ENCODE assay signal across 19 cellular contexts in genomic region chr13:44292545-44292944, GRCh38.
A peak's percentile ranks its signal among the peaks of the same experiment; 100 is the strongest.
DNase-seq lines count a peak whose midpoint lies in the region; ATAC-seq and TF ChIP-seq lines count a peak whose summit lies in the region.
"Had no signal": no experiment of that assay in that cellular context is flagged by ENCODE, and none has a peak within 500 bp of the region (broad histone marks: within the 10 kb centered on the region; RNA-seq: fewer than 3 reads in every experiment).

No MANE protein-coding gene starts in this region.

- H2BK5ac ChIP-seq in H9 (ENCODE audit: insufficient read length, low read length) = no peak overlapping the region

- no peak overlapping the region for H3K4me3 ChIP-seq in fibroblast of villous mesenchyme (ENCODE audit: low read depth, low read length)
- no peak overlapping the region for H3K4me3 ChIP-seq in neural progenitor cell
- H3K4me3 ChIP-seq: right lobe of liver, SJCRH30 had no signal

- H3K4me1 Mint-ChIP-seq in CD14-positive monocyte (peaks cover 34% of the 10 kb centered on the region), neural progenitor cell (peaks cover 21% of the 10 kb centered on the region), H9 (peaks cover 6 to 13% of the 10 kb centered on the region in 2 experiments)
- H3K4me1 Mint-ChIP-seq in activated CD8-positive, alpha-beta memory T cell treated with anti-CD3 and anti-CD28 coated beads, Interleukin-2, amount 10 ng/mL, durations not matched to agents 7 days and 5 days = peaks cover 18% of the 10 kb centered on the region

- H3K9ac ChIP-seq in neural progenitor cell (no peak overlapping the region), H9 (ENCODE audit: extremely low read depth, insufficient read length, low read length) (no peak overlapping the region)

- H3K4me2 ChIP-seq in neural progenitor cell = no peak overlapping the region
- H3K4me2 ChIP-seq in H9 (ENCODE audit: insufficient read depth, insufficient read length, low read length) = no peak overlapping the region

- H3K9me3 ChIP-seq in neural progenitor cell (ENCODE audit: low read depth) = no peaks in the 10 kb centered on the region
- no peaks in the 10 kb centered on the region for H3K9me3 ChIP-seq in H9 (ENCODE audit: control insufficient read depth, low read depth, low read length)
- H3K9me3 ChIP-seq: BE2C, right lobe of liver, SJCRH30 had no signal

- H3K27me3 ChIP-seq in neural progenitor cell (no peaks in the 10 kb centered on the region), H9 (ENCODE audit: insufficient read depth, low read length) (no peaks in the 10 kb centered on the region)
- H3K27me3 ChIP-seq: BE2C, right lobe of liver, SJCRH30 had no signal

- H4K8ac ChIP-seq in H9 (replicated peaks; ENCODE audit: insufficient read length, low read depth, low read length) = no peak overlapping the region

- H3K23ac ChIP-seq in H9 (ENCODE audit: insufficient read length, low read depth, low read length) = no peak overlapping the region

- no peak overlapping the region for H2AK5ac ChIP-seq in H9 (ENCODE audit: insufficient read length, low read length)

- CTCF ChIA-PET in activated CD8-positive, alpha-beta memory T cell treated with anti-CD3 and anti-CD28 coated beads, Interleukin-2, amount 10 ng/mL, durations not matched to agents 7 days and 5 days (lab: Charles Lee) = no interaction called here

- H3K27ac ChIP-seq in neural progenitor cell (no peak overlapping the region), H9 (ENCODE audit: insufficient read length, low read depth, low read length) (no peak overlapping the region)
- H3K27ac ChIP-seq: right lobe of liver, SJCRH30 had no signal

- no CpG with 5 or more reads among the region's 1 CpG for WGBS in H9 (ENCODE audit: extremely low coverage, insufficient read length, low lambda C conversion rate)

- no peak overlapping the region for H2BK20ac ChIP-seq in H9 (ENCODE audit: low read depth, low read length, poor library complexity, severe bottlenecking)

- no peaks in the 10 kb centered on the region for H3K36me3 ChIP-seq in neural progenitor cell
- H3K36me3 ChIP-seq: BE2C, right lobe of liver, SJCRH30 had no signal

- intact Hi-C loops in CD14-positive monocyte (cut with micrococcal nuclease) = loop anchor here (2.0 to 5.0 kb wide), 2 partner anchors 34 to 35 kb away; no protein-coding TSS in a partner anchor

- no peak overlapping the region for H2BK120ac ChIP-seq in H9 (ENCODE audit: low read depth, low read length, poor library complexity, severe bottlenecking)

- no peaks in the 10 kb centered on the region for H3F3A ChIP-seq in neural progenitor cell (ENCODE audit: low read depth)

- H3K14ac ChIP-seq in H9 (ENCODE audit: insufficient read depth, low read length) = no peak overlapping the region

- H4K91ac ChIP-seq in H9 (ENCODE audit: insufficient read length, low read depth, low read length) = no peak overlapping the region

- no peak overlapping the region for H3K4ac ChIP-seq in H9 (ENCODE audit: low read depth, low read length)

- TF ChIP-seq CTCF in CD14-positive monocyte (IDR thresholded peaks at IDR 0.05) (no peak), fibroblast of villous mesenchyme (IDR thresholded peaks at IDR 0.05; ENCODE audit: insufficient read depth, low read depth, low read length) (no peak), neural progenitor cell (IDR thresholded peaks at IDR 0.05) (no peak), H9 (conservative IDR thresholded peaks at IDR 0.05) (no peak)

- H3K4me1 ChIP-seq in neural progenitor cell (no peaks in the 10 kb centered on the region), H9 (ENCODE audit: insufficient read depth, low read length) (no peaks in the 10 kb centered on the region; the same call in 1 of the 2 replicates)
- H3K4me1 ChIP-seq: BE2C, SJCRH30 had no signal

- no peak for DNase-seq in CD14-positive monocyte (ENCODE audit: low spot score)
- DNase-seq in HT1080 (ENCODE audit: low read depth) = peak; percentile 26
- peak; percentile 48 for DNase-seq in fibroblast of villous mesenchyme (ENCODE audit: low read depth)
- no peak for DNase-seq in neural progenitor cell (ENCODE audit: low spot score)
- no peak for DNase-seq in H9
- no peak for DNase-seq in SHP77 treated with DMSO at 0.1 percent for 48 hours (lab: John Stamatoyannopoulos, UW)
- DNase-seq in activated CD8-positive, alpha-beta memory T cell treated with anti-CD3 and anti-CD28 coated beads, Interleukin-2, amount 10 ng/mL, durations not matched to agents 7 days and 5 days = no peak
- DNase-seq: activated CD4-positive, alpha-beta T cell treated with anti-CD3 and anti-CD28 coated beads for 4 hours; activated naive CD8-positive, alpha-beta T cell treated with anti-CD3 and anti-CD28 coated beads, Interleukin-2, amount 50 U/mL, for 24 hours; BE2C; mesenchymal stem cell; NCI-H2029; NCI-H526 treated with DMSO at 0.1 percent for 48 hours; right lobe of liver; SJCRH30; T-helper 9 cell had no signal

- no peaks in the 10 kb centered on the region for H4K20me1 ChIP-seq in neural progenitor cell (ENCODE audit: low read depth)
- no peaks in the 10 kb centered on the region for H4K20me1 ChIP-seq in H9 (ENCODE audit: control insufficient read depth, insufficient read depth, insufficient read length)

- H2BK12ac ChIP-seq in H9 (ENCODE audit: insufficient read length, low read depth, low read length) = no peak overlapping the region

- ATAC-seq in GM18909 (IDR thresholded peaks at IDR 0.05; ENCODE audit: poor library complexity, unreplicated experiment) = no peak
- no peak for ATAC-seq in activated CD8-positive, alpha-beta memory T cell treated with anti-CD3 and anti-CD28 coated beads, Interleukin-2, amount 10 ng/mL, durations not matched to agents 7 days and 5 days
- ATAC-seq: activated naive CD8-positive, alpha-beta T cell treated with anti-CD3 and anti-CD28 coated beads, Interleukin-2, amount 50 U/mL, for 24 hours; HepG2 had no signal

- no peak overlapping the region for H4K5ac ChIP-seq in H9 (ENCODE audit: insufficient read length, low read depth, low read length)

- H3K36me3 Mint-ChIP-seq in CD14-positive monocyte (no peaks in the 10 kb centered on the region), neural progenitor cell (no peaks in the 10 kb centered on the region), H9 (ENCODE audit: insufficient read depth in 1 of 3, low read depth in 3 of 3) (no peaks in the 10 kb centered on the region)
- peaks cover 2% of the 10 kb centered on the region for H3K36me3 Mint-ChIP-seq in activated CD8-positive, alpha-beta memory T cell treated with anti-CD3 and anti-CD28 coated beads, Interleukin-2, amount 10 ng/mL, durations not matched to agents 7 days and 5 days

- H3K18ac ChIP-seq in H9 (ENCODE audit: insufficient read length, low read depth, low read length) = no peak overlapping the region

- H3K27me3 Mint-ChIP-seq in CD14-positive monocyte (ENCODE audit: low read depth in 3 of 3) (peaks cover 2 to 7% (median 2%) of the 10 kb centered on the region in 3 donors), neural progenitor cell (ENCODE audit: insufficient read depth, low read depth) (no peaks in the 10 kb centered on the region), H9 (ENCODE audit: low read depth) (peaks cover 4% of the 10 kb centered on the region)
- H3K27me3 Mint-ChIP-seq in activated CD8-positive, alpha-beta memory T cell treated with anti-CD3 and anti-CD28 coated beads, Interleukin-2, amount 10 ng/mL, durations not matched to agents 7 days and 5 days = peaks cover 30% of the 10 kb centered on the region
- H3K27me3 Mint-ChIP-seq: activated naive CD8-positive, alpha-beta T cell treated with anti-CD3 and anti-CD28 coated beads, Interleukin-2, amount 50 U/mL, for 24 hours had no signal

- H3K4me3 Mint-ChIP-seq in CD14-positive monocyte = no peak overlapping the region
- no peak overlapping the region for H3K4me3 Mint-ChIP-seq in neural progenitor cell
- no peak overlapping the region for H3K4me3 Mint-ChIP-seq in H9
- no peak overlapping the region for H3K4me3 Mint-ChIP-seq in activated CD8-positive, alpha-beta memory T cell treated with anti-CD3 and anti-CD28 coated beads, Interleukin-2, amount 10 ng/mL, durations not matched to agents 7 days and 5 days
- H3K4me3 Mint-ChIP-seq: activated naive CD8-positive, alpha-beta T cell treated with anti-CD3 and anti-CD28 coated beads, Interleukin-2, amount 50 U/mL, for 24 hours; central memory CD8-positive, alpha-beta T cell had no signal

- H3K27ac Mint-ChIP-seq in CD14-positive monocyte (peak overlapping the region; percentile 76 to 91 (median 83)), neural progenitor cell (peak overlapping the region; percentile 67), H9 (no peak overlapping the region)
- H3K27ac Mint-ChIP-seq in activated CD8-positive, alpha-beta memory T cell treated with anti-CD3 and anti-CD28 coated beads, Interleukin-2, amount 10 ng/mL, durations not matched to agents 7 days and 5 days = no peak overlapping the region
- H3K27ac Mint-ChIP-seq: activated naive CD8-positive, alpha-beta T cell treated with anti-CD3 and anti-CD28 coated beads, Interleukin-2, amount 50 U/mL, for 24 hours had no signal

- H3K79me1 ChIP-seq in H9 (ENCODE audit: insufficient read depth, low read depth, low read length, poor library complexity, severe bottlenecking) = no peaks in the 10 kb centered on the region

- H3K9me3 Mint-ChIP-seq in CD14-positive monocyte (peaks cover 0 to 3% (median 0%) of the 10 kb centered on the region in 7 donors), neural progenitor cell (peaks cover 11% of the 10 kb centered on the region), H9 (no peaks in the 10 kb centered on the region)
- H3K9me3 Mint-ChIP-seq in activated CD8-positive, alpha-beta memory T cell treated with anti-CD3 and anti-CD28 coated beads, Interleukin-2, amount 10 ng/mL, durations not matched to agents 7 days and 5 days (ENCODE audit: low read depth) = peaks cover 7% of the 10 kb centered on the region
- H3K9me3 Mint-ChIP-seq: activated naive CD8-positive, alpha-beta T cell treated with anti-CD3 and anti-CD28 coated beads, Interleukin-2, amount 50 U/mL, for 24 hours; central memory CD8-positive, alpha-beta T cell had no signal

- no peak overlapping the region for H3T11ph ChIP-seq in H9 (ENCODE audit: low read length)

- H2AFZ ChIP-seq in neural progenitor cell (replicated peaks) = no peak overlapping the region
- no peak overlapping the region for H2AFZ ChIP-seq in H9 (ENCODE audit: low read length)

- no peak overlapping the region for H2BK15ac ChIP-seq in H9 (ENCODE audit: low read depth, low read length)

- H3K56ac ChIP-seq in H9 (ENCODE audit: insufficient read length, low read depth, low read length) = no peak overlapping the region

- H3K23me2 ChIP-seq in H9 (ENCODE audit: insufficient read length, low read depth, low read length, poor library complexity, severe bottlenecking) = no peaks in the 10 kb centered on the region

- H3K79me2 ChIP-seq in neural progenitor cell (ENCODE audit: low read depth) = no peaks in the 10 kb centered on the region
- no peaks in the 10 kb centered on the region for H3K79me2 ChIP-seq in H9 (ENCODE audit: insufficient read depth, low read length)

Comparison
In these comparisons a context has a peak if more than half of its experiments do, and no peak if none do; other contexts are left out.
1. DNase-seq: peak in HT1080 (single experiment) and fibroblast of villous mesenchyme (single experiment); none in CD14-positive monocyte (single experiment), neural progenitor cell (single experiment), H9 (single experiment), SHP77 treated with DMSO at 0.1 percent for 48 hours (single experiment) and activated CD8-positive, alpha-beta memory T cell treated with anti-CD3 and anti-CD28 coated beads, Interleukin-2, amount 10 ng/mL, durations not matched to agents 7 days and 5 days (single experiment).
2. H3K27ac Mint-ChIP-seq: peak in CD14-positive monocyte (7 of 7) and neural progenitor cell (single experiment); none in H9 (0 of 3) and activated CD8-positive, alpha-beta memory T cell treated with anti-CD3 and anti-CD28 coated beads, Interleukin-2, amount 10 ng/mL, durations not matched to agents 7 days and 5 days (single experiment).